In the genomic region with DNA sequence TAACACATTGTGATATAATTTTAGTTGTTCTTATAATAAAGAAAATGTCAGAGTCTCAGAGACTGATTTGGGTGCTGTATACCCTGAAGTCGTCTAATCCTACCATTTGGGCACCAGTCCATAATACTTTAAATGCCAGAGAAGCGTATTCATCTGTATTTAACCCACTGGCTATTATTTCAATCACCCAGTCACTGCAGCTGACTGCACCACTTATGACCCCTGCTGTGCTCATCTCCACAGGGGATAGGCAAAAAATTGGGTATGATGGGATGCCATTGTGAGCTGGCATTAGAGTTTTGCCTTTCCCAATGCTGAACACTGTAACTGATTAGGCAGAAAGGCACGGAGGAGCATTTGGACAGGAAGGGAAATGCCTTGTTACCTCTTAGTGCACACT, we compare ENCODE assay signal across 17 cellular contexts.
DNase-seq lines count a peak whose midpoint lies in the region; ATAC-seq and TF ChIP-seq lines count a peak whose summit lies in the region.
"Had no signal": no experiment of that assay in that cellular context is flagged by ENCODE, and none has a peak within 500 bp of the region (broad histone marks: within the 10 kb centered on the region; RNA-seq: fewer than 3 reads in every experiment).

No MANE protein-coding gene starts in this region.

- WGBS in SK-N-SH (ENCODE audit: low lambda C conversion rate), result 4% methylated on average over 3 of the region's 3 CpGs

- H3K4me1 Mint-ChIP-seq in T-cell, result no peaks in the 10 kb centered on the region
- H3K4me1 Mint-ChIP-seq: naive thymus-derived CD4-positive, alpha-beta T cell had no signal

- no peaks in the 10 kb centered on the region for H3K36me3 Mint-ChIP-seq in T-cell

- no peak for TF ChIP-seq CTCF in SK-N-SH (IDR thresholded peaks at IDR 0.05)

- TF ChIP-seq RAD21 in SK-N-SH (IDR thresholded peaks at IDR 0.05; ENCODE audit: low read length), result no peak

- no peaks in the 10 kb centered on the region for H3K9me2 ChIP-seq in SK-N-SH

- DNase-seq in A172 (ENCODE audit: low spot score) (peak; percentile 96), HS-27A (ENCODE audit: low read depth) (peak; percentile 69), SK-N-SH (peak; percentile 4), glomerular visceral epithelial cell (ENCODE audit: extremely low spot score) (peak; percentile 92), putamen (ENCODE audit: low spot score) (no peak), T-cell (no peak), NCI-H510A treated with DMSO at 0.1 percent for 48 hours (lab: John Stamatoyannopoulos, UW) (no peak), NAMALWA (ENCODE audit: low spot score) (no peak)
- DNase-seq: activated T-cell treated with anti-CD3 and anti-CD28 coated beads for 4 hours; DND-41; Kasumi-1; naive thymus-derived CD4-positive, alpha-beta T cell; NCI-H2171 treated with DMSO at 0.1 percent for 48 hours; SHP77 treated with DMSO at 0.1 percent for 48 hours; transverse colon had no signal

- no peak overlapping the region for H3K27ac Mint-ChIP-seq in T-cell
- H3K27ac Mint-ChIP-seq: naive thymus-derived CD4-positive, alpha-beta T cell had no signal

- peaks cover 0 to 20% of the 10 kb centered on the region in 2 experiments; a peak in 2 of 4 replicates for H3K4me1 ChIP-seq in SK-N-SH (ENCODE audit: control insufficient read depth in 1 of 2, insufficient read depth in 2 of 2, low read depth in 1 of 2, low read length in 1 of 2)
- H3K4me1 ChIP-seq: ascending aorta, transverse colon had no signal

- H3K36me3 ChIP-seq in SK-N-SH (replicated peaks in 1 of 2; ENCODE audit: control insufficient read depth in 1 of 2, insufficient read depth in 2 of 2, low read length in 1 of 2), result no peaks in the 10 kb centered on the region
- H3K36me3 ChIP-seq: ascending aorta, transverse colon had no signal

- H3K79me2 ChIP-seq in SK-N-SH (ENCODE audit: insufficient read depth), result no peaks in the 10 kb centered on the region

- peaks cover 19 to 32% (median 21%) of the 10 kb centered on the region in 3 donors for H3K9me3 Mint-ChIP-seq in T-cell

- H3K27ac ChIP-seq in SK-N-SH (ENCODE audit: low read depth in 2 of 2, low read length in 1 of 2), result peak overlapping the region in 1 of 2 experiments; percentile 70; a peak in 3 of 4 replicates
- H3K27ac ChIP-seq: ascending aorta, transverse colon had no signal

- no peak for ATAC-seq in T-cell (replicated peaks in 1 of 4)
- ATAC-seq: naive thymus-derived CD4-positive, alpha-beta T cell had no signal

- H3K27me3 Mint-ChIP-seq in T-cell, result no peaks in the 10 kb centered on the region
- H3K27me3 Mint-ChIP-seq: naive thymus-derived CD4-positive, alpha-beta T cell had no signal

- TF ChIP-seq EP300 in SK-N-SH (IDR thresholded peaks at IDR 0.05; ENCODE audit: borderline replicate concordance in 1 of 2, low read depth in 1 of 2, low read length in 1 of 2), result peak in 1 of 2 experiments; percentile 86; a peak in 2 of 4 replicates

- no peaks in the 10 kb centered on the region for H3K27me3 ChIP-seq in SK-N-SH (ENCODE audit: insufficient read depth)
- H3K27me3 ChIP-seq: ascending aorta, transverse colon had no signal

- CTCF ChIA-PET in SK-N-SH (lab: Yijun Ruan, JAX) (no interaction called here), T-cell (lab: Charles Lee) (interaction anchor here in 1 of 2 donors (0.6 kb wide), 1 partner anchor 59 kb away, joined by 3 read pairs; no protein-coding TSS in a partner anchor)

- H3K4me2 ChIP-seq in SK-N-SH, result no peak overlapping the region
- H3K4me2 ChIP-seq: smooth muscle cell had no signal

- peak overlapping the region; percentile 34; the same call in 1 of the 2 replicates for H2AFZ ChIP-seq in SK-N-SH (ENCODE audit: low read depth)

- no peaks in the 10 kb centered on the region for H4K20me1 ChIP-seq in SK-N-SH (ENCODE audit: insufficient read depth)

- POLR2A ChIA-PET in SK-N-SH (lab: Yijun Ruan, JAX), result no interaction called here
- POLR2A ChIA-PET in T-cell (lab: Charles Lee), result no interaction called here

- peaks cover 8% of the 10 kb centered on the region for H3F3A ChIP-seq in SK-N-SH (replicated peaks; ENCODE audit: insufficient read depth)

- no peak overlapping the region for H3K4me3 Mint-ChIP-seq in T-cell
- H3K4me3 Mint-ChIP-seq: naive thymus-derived CD4-positive, alpha-beta T cell had no signal

- no peaks in the 10 kb centered on the region; the same call in 1 of the 2 replicates for H3K9me3 ChIP-seq in SK-N-SH

- H3K9ac ChIP-seq in SK-N-SH, result no peak overlapping the region

- H3K4me3 ChIP-seq in SK-N-SH (ENCODE audit: low read depth in 2 of 2, low read length in 1 of 2), result no peak overlapping the region
- H3K4me3 ChIP-seq: ascending aorta, smooth muscle cell, transverse colon had no signal

TF ChIP-seq in SK-N-SH, 30 proteins besides CTCF, POLR2A, EP300 and RAD21 (continues in another document):
- TF ChIP-seq, protein P1, sequence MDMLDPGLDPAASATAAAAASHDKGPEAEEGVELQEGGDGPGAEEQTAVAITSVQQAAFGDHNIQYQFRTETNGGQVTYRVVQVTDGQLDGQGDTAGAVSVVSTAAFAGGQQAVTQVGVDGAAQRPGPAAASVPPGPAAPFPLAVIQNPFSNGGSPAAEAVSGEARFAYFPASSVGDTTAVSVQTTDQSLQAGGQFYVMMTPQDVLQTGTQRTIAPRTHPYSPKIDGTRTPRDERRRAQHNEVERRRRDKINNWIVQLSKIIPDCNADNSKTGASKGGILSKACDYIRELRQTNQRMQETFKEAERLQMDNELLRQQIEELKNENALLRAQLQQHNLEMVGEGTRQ (IDR thresholded peaks at IDR 0.05; ENCODE audit: borderline replicate concordance, low read depth, low read length), result no peak
- TF ChIP-seq RCOR1 (IDR thresholded peaks at IDR 0.05; ENCODE audit: low read length), result no peak
- no peak for TF ChIP-seq GATA2 (CRISPR knock-in tag; IDR thresholded peaks at IDR 0.05)
- TF ChIP-seq GABPA (IDR thresholded peaks at IDR 0.05; ENCODE audit: low read depth), result no peak
- TF ChIP-seq, protein P2, sequence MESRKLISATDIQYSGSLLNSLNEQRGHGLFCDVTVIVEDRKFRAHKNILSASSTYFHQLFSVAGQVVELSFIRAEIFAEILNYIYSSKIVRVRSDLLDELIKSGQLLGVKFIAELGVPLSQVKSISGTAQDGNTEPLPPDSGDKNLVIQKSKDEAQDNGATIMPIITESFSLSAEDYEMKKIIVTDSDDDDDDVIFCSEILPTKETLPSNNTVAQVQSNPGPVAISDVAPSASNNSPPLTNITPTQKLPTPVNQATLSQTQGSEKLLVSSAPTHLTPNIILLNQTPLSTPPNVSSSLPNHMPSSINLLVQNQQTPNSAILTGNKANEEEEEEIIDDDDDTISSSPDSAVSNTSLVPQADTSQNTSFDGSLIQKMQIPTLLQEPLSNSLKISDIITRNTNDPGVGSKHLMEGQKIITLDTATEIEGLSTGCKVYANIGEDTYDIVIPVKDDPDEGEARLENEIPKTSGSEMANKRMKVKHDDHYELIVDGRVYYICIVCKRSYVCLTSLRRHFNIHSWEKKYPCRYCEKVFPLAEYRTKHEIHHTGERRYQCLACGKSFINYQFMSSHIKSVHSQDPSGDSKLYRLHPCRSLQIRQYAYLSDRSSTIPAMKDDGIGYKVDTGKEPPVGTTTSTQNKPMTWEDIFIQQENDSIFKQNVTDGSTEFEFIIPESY (IDR thresholded peaks at IDR 0.05; ENCODE audit: borderline replicate concordance, low read depth), result 0 out of 2 replicates have a peak, but pooled peaks have one; percentile 53
- TF ChIP-seq, protein P3, sequence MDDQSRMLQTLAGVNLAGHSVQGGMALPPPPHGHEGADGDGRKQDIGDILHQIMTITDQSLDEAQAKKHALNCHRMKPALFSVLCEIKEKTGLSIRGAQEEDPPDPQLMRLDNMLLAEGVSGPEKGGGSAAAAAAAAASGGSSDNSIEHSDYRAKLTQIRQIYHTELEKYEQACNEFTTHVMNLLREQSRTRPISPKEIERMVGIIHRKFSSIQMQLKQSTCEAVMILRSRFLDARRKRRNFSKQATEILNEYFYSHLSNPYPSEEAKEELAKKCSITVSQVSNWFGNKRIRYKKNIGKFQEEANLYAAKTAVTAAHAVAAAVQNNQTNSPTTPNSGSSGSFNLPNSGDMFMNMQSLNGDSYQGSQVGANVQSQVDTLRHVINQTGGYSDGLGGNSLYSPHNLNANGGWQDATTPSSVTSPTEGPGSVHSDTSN (IDR thresholded peaks at IDR 0.05), result peak; percentile 80
- TF ChIP-seq NRF1 (IDR thresholded peaks at IDR 0.05; ENCODE audit: low read depth, low read length), result no peak
- no peak for TF ChIP-seq YY1 (IDR thresholded peaks at IDR 0.05; ENCODE audit: low read depth)
- TF ChIP-seq TCF12 (IDR thresholded peaks at IDR 0.05), result peak; percentile 77
- TF ChIP-seq NFIC (IDR thresholded peaks at IDR 0.05; ENCODE audit: borderline replicate concordance), result peak; percentile 70; the same call in 1 of the 2 replicates
- no peak for TF ChIP-seq POLR2AphosphoS5 (IDR thresholded peaks at IDR 0.05; ENCODE audit: low read depth, low read length)
- TF ChIP-seq ELF1 (IDR thresholded peaks at IDR 0.05), result no peak
- TF ChIP-seq EZH2phosphoT487 (IDR thresholded peaks at IDR 0.05; ENCODE audit: borderline replicate concordance, low read depth), result no peak
- peak; percentile 63; the same call in 1 of the 2 replicates for TF ChIP-seq RXRA (IDR thresholded peaks at IDR 0.05; ENCODE audit: borderline replicate concordance, low read depth)
- TF ChIP-seq, protein P4, sequence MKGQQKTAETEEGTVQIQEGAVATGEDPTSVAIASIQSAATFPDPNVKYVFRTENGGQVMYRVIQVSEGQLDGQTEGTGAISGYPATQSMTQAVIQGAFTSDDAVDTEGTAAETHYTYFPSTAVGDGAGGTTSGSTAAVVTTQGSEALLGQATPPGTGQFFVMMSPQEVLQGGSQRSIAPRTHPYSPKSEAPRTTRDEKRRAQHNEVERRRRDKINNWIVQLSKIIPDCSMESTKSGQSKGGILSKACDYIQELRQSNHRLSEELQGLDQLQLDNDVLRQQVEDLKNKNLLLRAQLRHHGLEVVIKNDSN (IDR thresholded peaks at IDR 0.05; ENCODE audit: borderline replicate concordance, low read depth), result no peak
- no peak for TF ChIP-seq CHD2 (IDR thresholded peaks at IDR 0.05; ENCODE audit: low read length, partially characterized antibody)

Comparison
In these comparisons a context has a peak if more than half of its experiments do, and no peak if none do; other contexts are left out.
1. DNase-seq: peak in A172 (single experiment), HS-27A (single experiment), SK-N-SH (single experiment) and glomerular visceral epithelial cell (single experiment); none in putamen (single experiment), T-cell (0 of 34), NCI-H510A treated with DMSO at 0.1 percent for 48 hours (single experiment) and NAMALWA (single experiment).